ENCODE assay signal across 1 cellular context in genomic region chr15:89690276-89691218, GRCh38.
TF ChIP-seq lines count a peak whose summit lies in the region.

Gene PEX11A (minus strand): TSS chr15:89690754. CDS start chr15:89690632, 122 bp downstream.
Gene WDR93 (plus strand): TSS chr15:89690811. CDS start chr15:89701747, 10,936 bp downstream.

TF ChIP-seq in HepG2, 621 proteins besides CTCF, POLR2A, EP300 and RAD21 (continued from another document and continues in another):
- no peak for TF ChIP-seq ZSCAN22 (CRISPR knock-in tag; IDR thresholded peaks at IDR 0.05)
- TF ChIP-seq ZNF225 (CRISPR knock-in tag; IDR thresholded peaks at IDR 0.05): 0 out of 2 replicates have a peak, but pooled peaks have one; percentile 23
- TF ChIP-seq ZNF646 (CRISPR knock-in tag; IDR thresholded peaks at IDR 0.05): no peak
- TF ChIP-seq ZNF430 (CRISPR knock-in tag; IDR thresholded peaks at IDR 0.05): no peak
- TF ChIP-seq POGZ (CRISPR knock-in tag; IDR thresholded peaks at IDR 0.05): peak; percentile 32; the same call in 1 of the 2 replicates
- TF ChIP-seq ZNF563 (CRISPR knock-in tag; IDR thresholded peaks at IDR 0.05): peak; percentile 33
- TF ChIP-seq ZNF547 (CRISPR knock-in tag; IDR thresholded peaks at IDR 0.05): no peak; the same call in 1 of the 2 replicates
- TF ChIP-seq THAP11 (CRISPR knock-in tag; IDR thresholded peaks at IDR 0.05): peak; percentile 60; the same call in 1 of the 2 replicates
- TF ChIP-seq ZNF232 (CRISPR knock-in tag; IDR thresholded peaks at IDR 0.05; ENCODE audit: borderline replicate concordance): no peak
- TF ChIP-seq ZNF678 (CRISPR knock-in tag; IDR thresholded peaks at IDR 0.05): 0 out of 2 replicates have a peak, but pooled peaks have one; percentile 59
- no peak for TF ChIP-seq ZNF83 (CRISPR knock-in tag; IDR thresholded peaks at IDR 0.05; ENCODE audit: borderline replicate concordance)
- no peak for TF ChIP-seq SETDB1 (CRISPR knock-in tag; IDR thresholded peaks at IDR 0.05; ENCODE audit: borderline replicate concordance)
- no peak; the same call in 1 of the 2 replicates for TF ChIP-seq ETV5 (CRISPR knock-in tag; IDR thresholded peaks at IDR 0.05; ENCODE audit: borderline replicate concordance)
- TF ChIP-seq MTERF4 (CRISPR knock-in tag; IDR thresholded peaks at IDR 0.05): no peak
- no peak for TF ChIP-seq DBP (CRISPR knock-in tag; IDR thresholded peaks at IDR 0.05; ENCODE audit: not compliant biosample characterization)
- peak; percentile 56; the same call in 1 of the 2 replicates for TF ChIP-seq ZNF709 (CRISPR knock-in tag; IDR thresholded peaks at IDR 0.05)
- TF ChIP-seq TRIM24 (CRISPR knock-in tag; IDR thresholded peaks at IDR 0.05): no peak
- TF ChIP-seq GZF1 (CRISPR knock-in tag; IDR thresholded peaks at IDR 0.05): 0 out of 2 replicates have a peak, but pooled peaks have one; percentile 42
- peak; percentile 34 for TF ChIP-seq GATAD2A (CRISPR knock-in tag; IDR thresholded peaks at IDR 0.05)
- peak; percentile 27; the same call in 1 of the 2 replicates for TF ChIP-seq ZNF280B (CRISPR knock-in tag; IDR thresholded peaks at IDR 0.05; ENCODE audit: borderline replicate concordance)
- TF ChIP-seq HINFP (CRISPR knock-in tag; IDR thresholded peaks at IDR 0.05; ENCODE audit: low read depth): no peak
- no peak for TF ChIP-seq ZBTB20 (CRISPR knock-in tag; IDR thresholded peaks at IDR 0.05; ENCODE audit: borderline replicate concordance, low read depth)
- TF ChIP-seq ELF4 (CRISPR knock-in tag; IDR thresholded peaks at IDR 0.05; ENCODE audit: borderline replicate concordance): peak; percentile 63; the same call in 1 of the 2 replicates
- TF ChIP-seq MLXIP (CRISPR knock-in tag; IDR thresholded peaks at IDR 0.05; ENCODE audit: borderline replicate concordance): peak; percentile 38; the same call in 1 of the 2 replicates
- TF ChIP-seq HNF4G (IDR thresholded peaks at IDR 0.05; ENCODE audit: borderline replicate concordance, low read depth, low read length): peak; percentile 22; the same call in 1 of the 2 replicates
- TF ChIP-seq HNF4G (CRISPR knock-in tag; IDR thresholded peaks at IDR 0.05; ENCODE audit: borderline replicate concordance, low read depth): no peak
- TF ChIP-seq ZNF121 (CRISPR knock-in tag; IDR thresholded peaks at IDR 0.05): 0 out of 2 replicates have a peak, but pooled peaks have one; percentile 15
- no peak for TF ChIP-seq ZNF775 (CRISPR knock-in tag; IDR thresholded peaks at IDR 0.05; ENCODE audit: borderline replicate concordance)
- TF ChIP-seq SPEN (CRISPR knock-in tag; IDR thresholded peaks at IDR 0.05; ENCODE audit: low read depth): peak; percentile 84
- 0 out of 2 replicates have a peak, but pooled peaks have one; percentile 50 for TF ChIP-seq ZBTB7B (CRISPR knock-in tag; IDR thresholded peaks at IDR 0.05)
- TF ChIP-seq NFE2L1 (CRISPR knock-in tag; IDR thresholded peaks at IDR 0.05; ENCODE audit: borderline replicate concordance): no peak
- 0 out of 2 replicates have a peak, but pooled peaks have one; percentile 42 for TF ChIP-seq ZBTB1 (CRISPR knock-in tag; IDR thresholded peaks at IDR 0.05; ENCODE audit: borderline replicate concordance)
- peak; percentile 98 for TF ChIP-seq RFX3 (CRISPR knock-in tag; IDR thresholded peaks at IDR 0.05)
- TF ChIP-seq ZNF343 (CRISPR knock-in tag; IDR thresholded peaks at IDR 0.05): no peak
- peak; percentile 61; the same call in 1 of the 2 replicates for TF ChIP-seq ZNF737 (CRISPR knock-in tag; IDR thresholded peaks at IDR 0.05; ENCODE audit: borderline replicate concordance)
- peak; percentile 52; the same call in 1 of the 2 replicates for TF ChIP-seq POGK (CRISPR knock-in tag; conservative IDR thresholded peaks at IDR 0.05)
- no peak for TF ChIP-seq FOXJ3 (CRISPR knock-in tag; IDR thresholded peaks at IDR 0.05; ENCODE audit: borderline replicate concordance)
- 0 out of 2 replicates have a peak, but pooled peaks have one; percentile 69 for TF ChIP-seq DNMT3B (CRISPR knock-in tag; conservative IDR thresholded peaks at IDR 0.05)
- TF ChIP-seq YEATS4 (CRISPR knock-in tag; IDR thresholded peaks at IDR 0.05; ENCODE audit: borderline replicate concordance): peak; percentile 69
- peak; percentile 85; the same call in 1 of the 2 replicates for TF ChIP-seq EEA1 (CRISPR knock-in tag; IDR thresholded peaks at IDR 0.05; ENCODE audit: borderline replicate concordance)
- no peak for TF ChIP-seq ISX (CRISPR knock-in tag; conservative IDR thresholded peaks at IDR 0.05)
- peak; percentile 49; the same call in 1 of the 2 replicates for TF ChIP-seq THAP9 (CRISPR knock-in tag; IDR thresholded peaks at IDR 0.05; ENCODE audit: borderline replicate concordance)
- TF ChIP-seq ZNF558 (CRISPR knock-in tag; IDR thresholded peaks at IDR 0.05; ENCODE audit: borderline replicate concordance): 0 out of 2 replicates have a peak, but pooled peaks have one; percentile 55
